In the genomic region with DNA sequence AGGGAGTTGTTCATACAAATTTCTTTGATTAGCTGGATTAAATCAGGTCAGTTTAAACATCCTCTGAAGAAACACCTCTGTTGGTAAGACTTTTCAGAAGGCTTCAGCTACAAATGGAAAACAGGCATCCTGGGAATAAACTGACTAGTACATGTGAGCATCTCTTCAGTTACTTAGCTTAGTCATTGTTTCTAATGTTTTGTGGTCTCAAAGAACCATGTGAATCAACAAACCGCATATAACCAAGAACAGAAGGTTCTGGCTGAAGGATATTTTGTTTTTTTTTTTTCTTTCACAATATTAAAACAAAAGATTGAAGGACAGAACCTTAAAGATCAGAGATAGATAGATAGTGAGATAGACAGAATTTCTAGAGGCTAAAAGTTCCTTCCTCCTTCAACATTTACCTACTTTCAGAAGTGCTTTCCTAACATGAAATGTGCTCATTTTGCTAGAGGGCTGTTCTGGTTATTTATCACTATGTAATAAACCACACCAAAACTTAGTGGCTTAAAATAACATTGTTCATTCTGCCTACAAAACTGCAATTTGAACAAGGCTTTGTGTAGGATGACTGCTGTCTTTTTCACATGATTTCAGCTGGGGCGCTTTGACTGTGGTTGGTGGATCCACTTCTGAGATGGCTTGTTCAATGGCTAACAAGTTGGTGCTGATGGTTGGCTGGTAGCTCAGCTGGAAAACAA, we compare ENCODE assay signal across 10 cellular contexts.
DNase-seq lines count a peak whose midpoint lies in the region; ATAC-seq, FAIRE-seq and TF ChIP-seq lines count a peak whose summit lies in the region.
"Had no signal": no experiment of that assay in that cellular context is flagged by ENCODE, and none has a peak within 500 bp of the region (broad histone marks: within the 10 kb centered on the region; RNA-seq: fewer than 3 reads in every experiment).

No MANE protein-coding gene starts in this region.

- no peak overlapping the region for H3K4me2 ChIP-seq in GM12878 (ENCODE audit: control insufficient read depth, insufficient read depth)

- no peaks in the 10 kb centered on the region for H4K20me1 ChIP-seq in GM12878 (ENCODE audit: control insufficient read depth, insufficient read depth)

- RAD21 ChIA-PET in GM12878 (lab: Charles Lee; ENCODE audit: unreplicated experiment), result interaction anchor here (0.7 kb wide), 1 partner anchor 221 kb away, joined by 3 read pairs; no protein-coding TSS in a partner anchor

- DNase-seq in GM12878 (ENCODE audit: low read depth, low spot score) (no peak), suprapubic skin (ENCODE audit: low spot score in 2 of 2) (no peak), SW 1271 (lab: John Stamatoyannopoulos, UW) (no peak), HuH-7.5 (ENCODE audit: low spot score) (no peak), NCI-H510A treated with DMSO at 0.1 percent for 48 hours (lab: John Stamatoyannopoulos, UW) (no peak)
- DNase-seq: activated CD8-positive, alpha-beta T cell treated with anti-CD3 and anti-CD28 coated beads for 36 hours; kidney glomerular epithelial cell; small intestine had no signal

- TF ChIP-seq POLR2A in GM12878 (IDR thresholded peaks at IDR 0.05; ENCODE audit: low read depth, low read length) (no peak), suprapubic skin (IDR thresholded peaks at IDR 0.05) (no peak)

- TF ChIP-seq EP300 in GM12878 (IDR thresholded peaks at IDR 0.05; ENCODE audit: borderline replicate concordance in 1 of 2, control insufficient read depth in 1 of 2, low read depth in 2 of 2, low read length in 2 of 2) (no peak), suprapubic skin (IDR thresholded peaks at IDR 0.05) (no peak)

- no peaks in the 10 kb centered on the region for H3K36me3 ChIP-seq in GM12878 (ENCODE audit: control insufficient read depth in 2 of 2, insufficient read depth in 2 of 2, low read length in 1 of 2)
- no peaks in the 10 kb centered on the region for H3K36me3 ChIP-seq in suprapubic skin

- intact Hi-C loops in GM12878 (cut with micrococcal nuclease; ENCODE audit: unreplicated experiment), result loop anchor here (10.0 kb wide), 1 partner anchor 234 kb away; no protein-coding TSS in a partner anchor

- H2AFZ ChIP-seq in GM12878 (ENCODE audit: control insufficient read depth, low read depth, low read length), result no peak overlapping the region

- H3K27ac ChIP-seq in GM12878 (ENCODE audit: control insufficient read depth, insufficient read depth) (no peak overlapping the region), suprapubic skin (peak overlapping the region; percentile 77)

- POLR2A ChIA-PET in GM12878 (lab: Charles Lee), result no interaction called here

- SMC1A ChIA-PET in GM12878 (lab: Charles Lee; ENCODE audit: uncharacterized antibody, unreplicated experiment), result interaction anchor here (0.7 to 0.8 kb wide), 2 partner anchors 8 to 25 kb away, joined by 3 read pairs; no protein-coding TSS in a partner anchor

- 19% methylated on average over 2 of the region's 2 CpGs for WGBS in GM12878 (ENCODE audit: insufficient coverage, insufficient replicate concordance, low lambda C conversion rate, missing lambda C conversion rate)
- WGBS in suprapubic skin, result 43% methylated on average over 2 of the region's 2 CpGs

- TF ChIP-seq CTCF in GM12878 (IDR thresholded peaks at IDR 0.05 in 2 of 3, conservative IDR thresholded peaks at IDR 0.05 in 1 of 3; ENCODE audit: control insufficient read depth in 2 of 3, extremely low read depth in 1 of 3, insufficient read depth in 1 of 3, low read depth in 3 of 3, low read length in 3 of 3) (no peak), suprapubic skin (IDR thresholded peaks at IDR 0.05) (no peak)

- ATAC-seq in GM19397 (IDR thresholded peaks at IDR 0.05; ENCODE audit: unreplicated experiment) (peak; percentile 58), HG03064 (IDR thresholded peaks at IDR 0.05; ENCODE audit: low read depth, unreplicated experiment) (peak; percentile 65), GM12878 (peak; percentile 25)
- ATAC-seq: activated CD8-positive, alpha-beta T cell treated with anti-CD3 and anti-CD28 coated beads for 36 hours had no signal

- FAIRE-seq in GM12878 (lab: Jason Lieb, UNC), result no peak
- FAIRE-seq: small intestine had no signal

- no peaks in the 10 kb centered on the region for H3K9me3 ChIP-seq in GM12878 (replicated peaks; ENCODE audit: control insufficient read depth, insufficient read depth, low read length)
- H3K9me3 ChIP-seq in suprapubic skin, result no peaks in the 10 kb centered on the region

- in situ Hi-C loops in GM12878 (cut with MboI), result no loop called here

- no TSS peak for BruUV-seq in GM12878 (replicated peaks; lab: Mats Ljungman, UMichigan)

- no peak overlapping the region for H3K9ac ChIP-seq in GM12878 (ENCODE audit: control insufficient read depth, insufficient read depth, low read length)

- H3K27me3 ChIP-seq in GM12878 (replicated peaks in 1 of 2; ENCODE audit: control insufficient read depth in 2 of 2, insufficient read depth in 2 of 2, low read length in 1 of 2) (no peaks in the 10 kb centered on the region; a peak in 1 of 4 replicates), suprapubic skin (no peaks in the 10 kb centered on the region)

- TF ChIP-seq RAD21 in GM12878 (IDR thresholded peaks at IDR 0.05; ENCODE audit: insufficient read depth, low read depth, low read length), result no peak

- H3K4me3 ChIP-seq in GM12878 (no peak overlapping the region), suprapubic skin (no peak overlapping the region)

- H3K4me1 ChIP-seq in GM12878 (ENCODE audit: control insufficient read depth, insufficient read depth, low read length), result no peaks in the 10 kb centered on the region
- peaks cover 10% of the 10 kb centered on the region for H3K4me1 ChIP-seq in suprapubic skin

- no peaks in the 10 kb centered on the region for H3K79me2 ChIP-seq in GM12878 (ENCODE audit: control insufficient read depth, insufficient read depth, low read length)

- CTCF ChIA-PET in GM12878 (lab: Yijun Ruan, JAX), result no interaction called here

TF ChIP-seq in GM12878, 131 proteins besides CTCF, POLR2A, EP300 and RAD21 (continues in another document):
- TF ChIP-seq ZSCAN29 (IDR thresholded peaks at IDR 0.05), result no peak
- TF ChIP-seq TBL1XR1 (IDR thresholded peaks at IDR 0.05; ENCODE audit: low read depth, low read length), result no peak
- TF ChIP-seq NR2C1 (IDR thresholded peaks at IDR 0.05), result no peak
- no peak for TF ChIP-seq FOS (IDR thresholded peaks at IDR 0.05; ENCODE audit: borderline replicate concordance, extremely low read depth, insufficient read length)
- TF ChIP-seq HDAC6 (IDR thresholded peaks at IDR 0.05; ENCODE audit: unreplicated experiment), result no peak
- TF ChIP-seq, protein P1, sequence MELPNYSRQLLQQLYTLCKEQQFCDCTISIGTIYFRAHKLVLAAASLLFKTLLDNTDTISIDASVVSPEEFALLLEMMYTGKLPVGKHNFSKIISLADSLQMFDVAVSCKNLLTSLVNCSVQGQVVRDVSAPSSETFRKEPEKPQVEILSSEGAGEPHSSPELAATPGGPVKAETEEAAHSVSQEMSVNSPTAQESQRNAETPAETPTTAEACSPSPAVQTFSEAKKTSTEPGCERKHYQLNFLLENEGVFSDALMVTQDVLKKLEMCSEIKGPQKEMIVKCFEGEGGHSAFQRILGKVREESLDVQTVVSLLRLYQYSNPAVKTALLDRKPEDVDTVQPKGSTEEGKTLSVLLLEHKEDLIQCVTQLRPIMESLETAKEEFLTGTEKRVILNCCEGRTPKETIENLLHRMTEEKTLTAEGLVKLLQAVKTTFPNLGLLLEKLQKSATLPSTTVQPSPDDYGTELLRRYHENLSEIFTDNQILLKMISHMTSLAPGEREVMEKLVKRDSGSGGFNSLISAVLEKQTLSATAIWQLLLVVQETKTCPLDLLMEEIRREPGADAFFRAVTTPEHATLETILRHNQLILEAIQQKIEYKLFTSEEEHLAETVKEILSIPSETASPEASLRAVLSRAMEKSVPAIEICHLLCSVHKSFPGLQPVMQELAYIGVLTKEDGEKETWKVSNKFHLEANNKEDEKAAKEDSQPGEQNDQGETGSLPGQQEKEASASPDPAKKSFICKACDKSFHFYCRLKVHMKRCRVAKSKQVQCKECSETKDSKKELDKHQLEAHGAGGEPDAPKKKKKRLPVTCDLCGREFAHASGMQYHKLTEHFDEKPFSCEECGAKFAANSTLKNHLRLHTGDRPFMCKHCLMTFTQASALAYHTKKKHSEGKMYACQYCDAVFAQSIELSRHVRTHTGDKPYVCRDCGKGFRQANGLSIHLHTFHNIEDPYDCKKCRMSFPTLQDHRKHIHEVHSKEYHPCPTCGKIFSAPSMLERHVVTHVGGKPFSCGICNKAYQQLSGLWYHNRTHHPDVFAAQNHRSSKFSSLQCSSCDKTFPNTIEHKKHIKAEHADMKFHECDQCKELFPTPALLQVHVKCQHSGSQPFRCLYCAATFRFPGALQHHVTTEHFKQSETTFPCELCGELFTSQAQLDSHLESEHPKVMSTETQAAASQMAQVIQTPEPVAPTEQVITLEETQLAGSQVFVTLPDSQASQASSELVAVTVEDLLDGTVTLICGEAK (IDR thresholded peaks at IDR 0.05; ENCODE audit: borderline replicate concordance), result no peak
- TF ChIP-seq, protein P2, sequence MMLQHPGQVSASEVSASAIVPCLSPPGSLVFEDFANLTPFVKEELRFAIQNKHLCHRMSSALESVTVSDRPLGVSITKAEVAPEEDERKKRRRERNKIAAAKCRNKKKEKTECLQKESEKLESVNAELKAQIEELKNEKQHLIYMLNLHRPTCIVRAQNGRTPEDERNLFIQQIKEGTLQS (IDR thresholded peaks at IDR 0.05; ENCODE audit: borderline replicate concordance, extremely low read depth, low read depth, low read length), result no peak
- TF ChIP-seq, protein P3, sequence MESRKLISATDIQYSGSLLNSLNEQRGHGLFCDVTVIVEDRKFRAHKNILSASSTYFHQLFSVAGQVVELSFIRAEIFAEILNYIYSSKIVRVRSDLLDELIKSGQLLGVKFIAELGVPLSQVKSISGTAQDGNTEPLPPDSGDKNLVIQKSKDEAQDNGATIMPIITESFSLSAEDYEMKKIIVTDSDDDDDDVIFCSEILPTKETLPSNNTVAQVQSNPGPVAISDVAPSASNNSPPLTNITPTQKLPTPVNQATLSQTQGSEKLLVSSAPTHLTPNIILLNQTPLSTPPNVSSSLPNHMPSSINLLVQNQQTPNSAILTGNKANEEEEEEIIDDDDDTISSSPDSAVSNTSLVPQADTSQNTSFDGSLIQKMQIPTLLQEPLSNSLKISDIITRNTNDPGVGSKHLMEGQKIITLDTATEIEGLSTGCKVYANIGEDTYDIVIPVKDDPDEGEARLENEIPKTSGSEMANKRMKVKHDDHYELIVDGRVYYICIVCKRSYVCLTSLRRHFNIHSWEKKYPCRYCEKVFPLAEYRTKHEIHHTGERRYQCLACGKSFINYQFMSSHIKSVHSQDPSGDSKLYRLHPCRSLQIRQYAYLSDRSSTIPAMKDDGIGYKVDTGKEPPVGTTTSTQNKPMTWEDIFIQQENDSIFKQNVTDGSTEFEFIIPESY (IDR thresholded peaks at IDR 0.05), result no peak
- no peak for TF ChIP-seq YBX1 (IDR thresholded peaks at IDR 0.05)
